ENCODE assay signal across 7 cellular contexts in genomic region chr7:151851160-151851751, GRCh38. TPM values are rescaled to one million over a fixed set of nuclear protein-coding genes. Genes with fewer than 3 reads are reported as not detected.
DNase-seq lines count a peak whose midpoint lies in the region; ATAC-seq and TF ChIP-seq lines count a peak whose summit lies in the region.

No MANE protein-coding gene starts in this region.

- CTCF ChIA-PET in PC-9 (lab: Charles Lee), result interaction anchor here (0.5 to 0.7 kb wide), 5 partner anchors 30 to 497 kb away, joined by 3 to 7 read pairs (median 3); no protein-coding TSS in a partner anchor

- TF ChIP-seq CTCF in PC-9 (conservative IDR thresholded peaks at IDR 0.05) (no peak), osteoblast (IDR thresholded peaks at IDR 0.05; ENCODE audit: extremely low read depth, low read depth, low read length) (no peak)

- H3K9ac ChIP-seq in duodenal mucosa (ENCODE audit: low read depth in 1 of 2, low read length in 2 of 2), result no peak overlapping the region

- intact Hi-C loops in PC-9 (cut with micrococcal nuclease; ENCODE audit: unreplicated experiment), result loop anchor here (1.0 to 2.0 kb wide), 3 partner anchors 32 to 82 kb away; no protein-coding TSS in a partner anchor

- peak overlapping the region; percentile 38; the same call in 1 of the 2 replicates for H3K4me3 ChIP-seq in PC-9
- H3K4me3 ChIP-seq in duodenal mucosa (ENCODE audit: low read depth in 1 of 2, low read length in 2 of 2), result peak overlapping the region; percentile 40 to 53
- peak overlapping the region; percentile 61 for H3K4me3 ChIP-seq in osteoblast (ENCODE audit: insufficient read depth, low read length)

- POLR2A ChIA-PET in PC-9 (lab: Charles Lee; ENCODE audit: unreplicated experiment), result no interaction called here

- ATAC-seq in GM21576 (IDR thresholded peaks at IDR 0.05; ENCODE audit: unreplicated experiment), result peak; percentile 43

- 0 out of 2 replicates have a peak, but pooled peaks cover 6% of the 10 kb centered on the region for H3F3A ChIP-seq in PC-9 (ENCODE audit: insufficient read depth, low read depth)

- H4K20me1 ChIP-seq in PC-9 (ENCODE audit: insufficient read depth) (no peaks in the 10 kb centered on the region), osteoblast (ENCODE audit: insufficient read depth, low read length) (no peaks in the 10 kb centered on the region)

- H3K27me3 ChIP-seq in PC-9 (ENCODE audit: insufficient read depth, low read depth) (peaks cover 2% of the 10 kb centered on the region; the same call in 1 of the 2 replicates), duodenal mucosa (ENCODE audit: control insufficient read depth in 1 of 2, insufficient read depth in 2 of 2, low read length in 2 of 2) (no peaks in the 10 kb centered on the region), osteoblast (ENCODE audit: insufficient read depth, low read length) (peaks cover 7% of the 10 kb centered on the region)

- H2AFZ ChIP-seq in PC-9, result peak overlapping the region; percentile 67
- peak overlapping the region; percentile 70 for H2AFZ ChIP-seq in osteoblast (ENCODE audit: low read length)

- H3K4me2 ChIP-seq in PC-9 (peak overlapping the region; percentile 79), osteoblast (ENCODE audit: insufficient read depth, low read length) (peak overlapping the region; percentile 79)

- H3K9me3 ChIP-seq in PC-9 (ENCODE audit: insufficient read depth, low read depth) (no peaks in the 10 kb centered on the region), duodenal mucosa (ENCODE audit: control insufficient read depth in 1 of 2, low read length in 2 of 2) (no peaks in the 10 kb centered on the region), osteoblast (ENCODE audit: low read depth, low read length) (no peaks in the 10 kb centered on the region)

- H3K36me3 ChIP-seq in PC-9 (ENCODE audit: low read depth) (no peaks in the 10 kb centered on the region), duodenal mucosa (ENCODE audit: control insufficient read depth in 1 of 2, insufficient read depth in 2 of 2, low read length in 2 of 2) (no peaks in the 10 kb centered on the region), osteoblast (ENCODE audit: insufficient read depth, low read length) (no peaks in the 10 kb centered on the region)

- H3K79me2 ChIP-seq in PC-9 (ENCODE audit: low read depth) (no peaks in the 10 kb centered on the region), osteoblast (ENCODE audit: insufficient read depth, low read length) (no peaks in the 10 kb centered on the region)

- H3K4me1 ChIP-seq in PC-9 (replicated peaks; ENCODE audit: insufficient read depth) (peaks cover 17% of the 10 kb centered on the region), duodenal mucosa (ENCODE audit: control insufficient read depth in 1 of 2, insufficient read depth in 2 of 2, low read length in 2 of 2) (peaks cover 0 to 5% of the 10 kb centered on the region in 2 donors), osteoblast (ENCODE audit: insufficient read depth, low read length) (peaks cover 11% of the 10 kb centered on the region)

- DNase-seq in PC-9 (peak; percentile 77 to 89), osteoblast (ENCODE audit: insufficient read length, low spot score, missing footprints) (peak; percentile 90), HCEC 1CT (no peak), cerebellar cortex (ENCODE audit: low spot score) (no peak)
- no peak for DNase-seq in effector CD8-positive, alpha-beta T cell (lab: John Stamatoyannopoulos, UW)

- BruUV-seq in PC-9 (replicated peaks; lab: Mats Ljungman, UMichigan), result no TSS peak

- peak overlapping the region; percentile 30 for H3K27ac ChIP-seq in PC-9
- H3K27ac ChIP-seq in duodenal mucosa (ENCODE audit: low read depth, low read length), result no peak overlapping the region
- no peak overlapping the region for H3K27ac ChIP-seq in osteoblast (ENCODE audit: low read depth, low read length)

- H3K9me2 ChIP-seq in PC-9 (ENCODE audit: insufficient read depth), result no peaks in the 10 kb centered on the region

RNA-seq across cellular contexts. Expression of gene PRKAG2, which starts 25.7 kb away (rescaled TPM):
- total RNA-seq in PC-9 (2021), result 32.6 and 37.3 TPM in 2 replicates
- 20.6 TPM in 2 replicates for total RNA-seq in osteoblast

Comparison
In these comparisons a context has a peak if more than half of its experiments do, and no peak if none do; other contexts are left out.
1. DNase-seq: peak in PC-9 (2 of 2) and osteoblast (single experiment); none in HCEC 1CT (single experiment), effector CD8-positive, alpha-beta T cell (single experiment) and cerebellar cortex (single experiment).
2. Peak in every context shown above with its lines, with median percentiles within 50 percentile points of each other: H3K4me3 ChIP-seq.